ENCODE assay signal across 8 cellular contexts in genomic region chr16:1772362-1772907, GRCh38. TPM values are rescaled to one million over a fixed set of nuclear protein-coding genes. Genes with fewer than 3 reads are reported as not detected.
DNase-seq lines count a peak whose midpoint lies in the region; ATAC-seq, FAIRE-seq and TF ChIP-seq lines count a peak whose summit lies in the region.

A gene with protein sequence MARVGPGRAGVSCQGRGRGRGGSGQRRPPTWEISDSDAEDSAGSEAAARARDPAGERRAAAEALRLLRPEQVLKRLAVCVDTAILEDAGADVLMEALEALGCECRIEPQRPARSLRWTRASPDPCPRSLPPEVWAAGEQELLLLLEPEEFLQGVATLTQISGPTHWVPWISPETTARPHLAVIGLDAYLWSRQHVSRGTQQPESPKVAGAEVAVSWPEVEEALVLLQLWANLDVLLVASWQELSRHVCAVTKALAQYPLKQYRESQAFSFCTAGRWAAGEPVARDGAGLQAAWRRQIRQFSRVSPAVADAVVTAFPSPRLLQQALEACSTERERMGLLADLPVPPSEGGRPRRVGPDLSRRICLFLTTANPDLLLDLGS (plus strand): TSS chr16:1772810. CDS start chr16:1773228, 418 bp downstream.

- H3K4me1 ChIP-seq in GM12878 (ENCODE audit: control insufficient read depth, insufficient read depth, low read length) (peaks cover 15% of the 10 kb centered on the region), kidney (ENCODE audit: control insufficient read depth in 1 of 2, insufficient read depth in 1 of 2, low read depth in 1 of 2, low read length in 2 of 2) (peaks cover 6 to 24% of the 10 kb centered on the region in 2 donors)

- TF ChIP-seq EP300 in GM12878 (IDR thresholded peaks at IDR 0.05; ENCODE audit: borderline replicate concordance in 1 of 2, control insufficient read depth in 1 of 2, low read depth in 2 of 2, low read length in 2 of 2): no peak

- peak; percentile 14 for ATAC-seq in HG02678 (IDR thresholded peaks at IDR 0.05; ENCODE audit: unreplicated experiment)
- ATAC-seq in GM12878: peak; percentile 12
- no peak for ATAC-seq in GM19395 (IDR thresholded peaks at IDR 0.05; ENCODE audit: unreplicated experiment)

- peaks cover 43% of the 10 kb centered on the region for H3K79me2 ChIP-seq in GM12878 (ENCODE audit: control insufficient read depth, insufficient read depth, low read length)

- CTCF ChIA-PET in Calu3 (lab: Charles Lee): interaction anchor here (0.7 to 2.6 kb wide), 2 partner anchors 10 to 67 kb away, joined by 3 to 19 read pairs; partner anchors contain the start of genes MAPK8IP3, NUBP2 and SPSB3
- CTCF ChIA-PET in GM12878 (lab: Yijun Ruan, JAX): interaction anchor here (0.8 to 1.9 kb wide), 3 partner anchors 9 to 66 kb away, joined by 3 to 12 read pairs (median 4); partner anchors contain the start of genes MAPK8IP3, NUBP2 and SPSB3

- BruUV-seq in Calu3 (replicated peaks; lab: Mats Ljungman, UMichigan) (no TSS peak), GM12878 (replicated peaks; lab: Mats Ljungman, UMichigan) (no TSS peak)

- no peak for TF ChIP-seq POLR2A in GM12878 (IDR thresholded peaks at IDR 0.05; ENCODE audit: low read depth, low read length)

- peak within 1 kb of the TSS; percentile 94 for H3K4me2 ChIP-seq in GM12878 (ENCODE audit: control insufficient read depth, insufficient read depth)

- no peaks in the 10 kb centered on the region for H3K27me3 Mint-ChIP-seq in Calu3 (ENCODE audit: unreplicated experiment)

- FAIRE-seq in GM12878 (lab: Jason Lieb, UNC) (peak; percentile 59), kidney (lab: Jason Lieb, UNC) (no peak)

- peaks cover 0 to 20% of the 10 kb centered on the region in 2 experiments; a peak in 3 of 4 replicates for H3K36me3 ChIP-seq in GM12878 (ENCODE audit: control insufficient read depth in 2 of 2, insufficient read depth in 2 of 2, low read length in 1 of 2)
- peaks cover 4% of the 10 kb centered on the region in 2 donors for H3K36me3 ChIP-seq in kidney (ENCODE audit: control insufficient read depth in 1 of 2, insufficient read depth in 2 of 2, low read length in 2 of 2)

- no peak for TF ChIP-seq CTCF in Calu3 (IDR thresholded peaks at IDR 0.05; ENCODE audit: unreplicated experiment)
- TF ChIP-seq CTCF in GM12878 (IDR thresholded peaks at IDR 0.05 in 2 of 3, conservative IDR thresholded peaks at IDR 0.05 in 1 of 3; ENCODE audit: control insufficient read depth in 2 of 3, extremely low read depth in 1 of 3, insufficient read depth in 1 of 3, low read depth in 3 of 3, low read length in 3 of 3): no peak
- TF ChIP-seq CTCF in kidney (IDR thresholded peaks at IDR 0.05; ENCODE audit: borderline replicate concordance, extremely low read depth, insufficient read depth): no peak

- peak; percentile 27 for DNase-seq in Calu3
- peak; percentile 41 for DNase-seq in T follicular helper cell (ENCODE audit: low read depth)
- no peak for DNase-seq in GM12878 (ENCODE audit: low read depth, low spot score)
- no peak for DNase-seq in kidney
- peak; percentile 40 to 50 for DNase-seq in stimulated activated CD4-positive, alpha-beta T cell treated with anti-CD3 and anti-CD28 coated beads, Interleukin-2, amount 100 ng/mL, for 48 hours
- no peak for DNase-seq in T1000 (lab: John Stamatoyannopoulos, UW)

- H3K4me1 Mint-ChIP-seq in Calu3 (ENCODE audit: low read depth, unreplicated experiment): peaks cover 8% of the 10 kb centered on the region

- WGBS in GM12878 (ENCODE audit: insufficient coverage, insufficient replicate concordance, low lambda C conversion rate, missing lambda C conversion rate): 2% methylated on average over 52 of the region's 53 CpGs

- H4K20me1 ChIP-seq in GM12878 (ENCODE audit: control insufficient read depth, insufficient read depth): no peaks in the 10 kb centered on the region

- POLR2A ChIA-PET in GM12878 (lab: Charles Lee): interaction anchor here (0.6 to 5.8 kb wide), 4 partner anchors 10 to 1136 kb away, joined by 3 to 39 read pairs (median 4); partner anchors contain the start of genes METTL26, NUBP2 and SPSB3

- H3K9me3 ChIP-seq in GM12878 (replicated peaks; ENCODE audit: control insufficient read depth, insufficient read depth, low read length) (no peaks in the 10 kb centered on the region), kidney (ENCODE audit: control insufficient read depth in 1 of 2, low read length in 2 of 2) (no peaks in the 10 kb centered on the region)

- no peaks in the 10 kb centered on the region for H3K27me3 ChIP-seq in GM12878 (replicated peaks in 1 of 2; ENCODE audit: control insufficient read depth in 2 of 2, insufficient read depth in 2 of 2, low read length in 1 of 2)

- peak within 1 kb of the TSS; percentile 76 for H3K4me3 Mint-ChIP-seq in Calu3 (ENCODE audit: low read depth, unreplicated experiment)

- H3K27ac ChIP-seq in GM12878 (ENCODE audit: control insufficient read depth, insufficient read depth) (peak within 1 kb of the TSS; percentile 89), kidney (ENCODE audit: low read depth in 2 of 2, low read length in 2 of 2) (peak within 1 kb of the TSS; percentile 85)

- peak within 1 kb of the TSS; percentile 75 for H3K27ac Mint-ChIP-seq in Calu3 (ENCODE audit: unreplicated experiment)

- H3K9me3 Mint-ChIP-seq in Calu3 (ENCODE audit: low read depth, unreplicated experiment): no peaks in the 10 kb centered on the region

- H3K4me3 ChIP-seq in GM12878 (peak within 1 kb of the TSS; percentile 100), kidney (ENCODE audit: low read length in 2 of 2) (peak within 1 kb of the TSS; percentile 76 to 81)

- H2AFZ ChIP-seq in GM12878 (ENCODE audit: control insufficient read depth, low read depth, low read length): peak within 1 kb of the TSS; percentile 81

- no peak for TF ChIP-seq RAD21 in GM12878 (IDR thresholded peaks at IDR 0.05; ENCODE audit: insufficient read depth, low read depth, low read length)

- H3K36me3 Mint-ChIP-seq in Calu3 (ENCODE audit: insufficient read depth, unreplicated experiment): peaks cover 100% of the 10 kb centered on the region

- RAD21 ChIA-PET in GM12878 (lab: Charles Lee; ENCODE audit: unreplicated experiment): interaction anchor here (1.2 to 3.1 kb wide), 2 partner anchors 10 to 94 kb away, joined by 3 to 22 read pairs; partner anchors contain the start of genes JPT2, NUBP2 and SPSB3

- H3K9ac ChIP-seq in GM12878 (ENCODE audit: control insufficient read depth, insufficient read depth, low read length) (peak within 1 kb of the TSS; percentile 78), kidney (ENCODE audit: low read length in 2 of 2) (peak within 1 kb of the TSS; percentile 55)

- SMC1A ChIA-PET in GM12878 (lab: Charles Lee; ENCODE audit: uncharacterized antibody, unreplicated experiment): interaction anchor here (0.9 to 1.2 kb wide), 2 partner anchors 10 kb away, joined by 3 to 4 read pairs; partner anchors contain the start of genes NUBP2 and SPSB3

- in situ Hi-C loops in GM12878 (cut with MboI): loop anchor here (5.0 kb wide), 1 partner anchor 60 kb away; no protein-coding TSS in a partner anchor

- intact Hi-C loops in Calu3 (cut with micrococcal nuclease; ENCODE audit: unreplicated experiment) (no loop called here), GM12878 (cut with micrococcal nuclease; ENCODE audit: unreplicated experiment) (loop anchor here (5.0 kb wide), 1 partner anchor 65 kb away; the partner anchor contains the start of gene MAPK8IP3), kidney (cut with DNase I) (no loop called here)

TF ChIP-seq in GM12878, 131 proteins besides CTCF, POLR2A, EP300 and RAD21:
- 0 out of 2 replicates have a peak, but pooled peaks have one; percentile 5 for TF ChIP-seq HDGF (IDR thresholded peaks at IDR 0.05)
- 0 out of 2 replicates have a peak, but pooled peaks have one; percentile 1 for TF ChIP-seq TCF3 (IDR thresholded peaks at IDR 0.05; ENCODE audit: borderline replicate concordance, insufficient read depth, low read depth, low read length)
- TF ChIP-seq POLR2AphosphoS5 (IDR thresholded peaks at IDR 0.05; ENCODE audit: low read length): no peak
- TF ChIP-seq MTA3 (IDR thresholded peaks at IDR 0.05; ENCODE audit: borderline replicate concordance, low read length): no peak
- no peak for TF ChIP-seq HCFC1 (IDR thresholded peaks at IDR 0.05; ENCODE audit: low read length)
- TF ChIP-seq PKNOX1 (IDR thresholded peaks at IDR 0.05): peak; percentile 28; the same call in 1 of the 2 replicates
TF ChIP-seq in GM12878: peak in this region for 3.

RNA-seq across cellular contexts. Expression of the gene that starts here (rescaled TPM):
- total RNA-seq in Calu3 (2022) (30.8 and 42.2 TPM in 2 replicates), GM12878 (2014; rRNA removed) (6.2 and 9.5 TPM in 2 replicates), GM12878 (2014; rRNA removed; fragmentation: Illumina TruSeq; extraction: Trizol) (1.4 and 2.1 TPM in 2 replicates), GM12878 (2021) (15.8 and 16.9 TPM in 2 replicates), kidney (23.8 TPM)
- 54.8 and 65.8 TPM in 2 replicates for total RNA-seq in GM12878 (2013; cell fraction: nucleolus; rRNA removed)
- 5.6 TPM for polyA plus RNA-seq in GM12878 (2011; ENCODE audit: low read depth)
- polyA plus RNA-seq in GM12878 (2011; rRNA removed) (2.8 and 4.7 TPM in 2 replicates), GM12878 (2014; fragmentation: Illumina TruSeq; extraction: Trizol) (0.79 and 2.1 TPM in 2 replicates), GM12878 (2014; fragmentation: Nextera tagmentation; extraction: Ambion mirVana) (under 1 TPM; 0.29 to 0.80 TPM), GM12878 (2014; rRNA removed) (13.3 and 16.2 TPM in 2 replicates), GM12878 (2016; fragmentation: Nextera tagmentation; extraction: Ambion mirVana) (1 to 10 TPM; 3.4 to 4.7 TPM), kidney (ENCODE audit: insufficient read depth, low read depth, low replicate concordance) (5.1 TPM)
- polyA plus RNA-seq in GM12878 (2011; cell fraction: cytosol; rRNA removed): 3.5 and 7.9 TPM in 2 replicates
- 152 and 178 TPM in 2 replicates for polyA plus RNA-seq in GM12878 (2011; cell fraction: nucleus; rRNA removed)
- 10.3 and 11.2 TPM in 2 replicates for polyA plus RNA-seq in GM12878 (2012)
- 1.6 and 5.0 TPM in 2 replicates for polyA minus RNA-seq in GM12878 (2011; rRNA and poly(A)+ RNA removed)
- 1.7 and 2.6 TPM in 2 replicates for polyA minus RNA-seq in GM12878 (2011; cell fraction: cytosol; rRNA and poly(A)+ RNA removed)
- polyA minus RNA-seq in GM12878 (2011; cell fraction: nucleus; rRNA and poly(A)+ RNA removed): 18.6 and 28.8 TPM in 2 replicates

Comparison
In these comparisons a context has a peak if more than half of its experiments do, and no peak if none do; other contexts are left out.
1. DNase-seq: peak in Calu3 (single experiment), T follicular helper cell (single experiment) and stimulated activated CD4-positive, alpha-beta T cell treated with anti-CD3 and anti-CD28 coated beads, Interleukin-2, amount 100 ng/mL, for 48 hours (2 of 2); none in GM12878 (single experiment), kidney (single experiment) and T1000 (single experiment).